Comparison of ENCODE assay signal across 8 cellular contexts in the genomic region with DNA sequence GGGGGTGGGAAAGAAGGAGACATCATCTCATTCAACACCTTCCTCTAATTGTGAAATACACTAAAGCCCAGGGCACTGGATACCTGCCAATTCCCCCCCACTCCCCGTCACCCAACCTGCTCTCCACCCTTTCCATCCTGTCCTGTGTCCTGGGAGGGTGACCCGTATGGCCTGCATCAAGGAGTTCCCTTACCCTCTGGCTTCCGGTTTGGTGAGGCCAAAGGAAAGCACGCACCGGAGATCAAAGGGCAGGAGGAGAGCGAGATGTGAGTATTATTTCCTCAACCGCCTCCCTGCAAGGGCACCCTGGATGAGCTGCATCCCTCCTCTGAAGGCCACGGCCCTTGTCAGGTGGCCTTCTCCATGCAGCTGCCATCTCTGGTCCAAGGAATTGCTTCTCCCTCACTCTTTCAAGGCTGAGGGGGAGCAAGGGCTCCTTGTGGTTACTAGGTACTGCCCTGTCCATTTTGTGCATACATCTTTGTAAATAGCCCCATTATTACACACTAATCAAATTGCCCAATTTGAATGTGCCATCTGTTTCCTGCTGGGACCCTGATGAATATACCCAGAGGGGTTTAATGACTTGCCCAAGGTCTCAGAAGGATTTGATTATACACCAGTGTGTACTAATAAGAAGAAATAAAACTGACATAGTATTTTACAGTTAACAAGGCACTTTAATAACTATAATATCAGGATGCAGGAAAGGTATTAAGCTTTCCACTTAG.
DNase-seq lines count a peak whose midpoint lies in the region; ATAC-seq and TF ChIP-seq lines count a peak whose summit lies in the region.

No MANE protein-coding gene starts in this region.

- WGBS in lung, 2 donors, result 34 to 53% methylated on average over 8 of the region's 8 CpGs

- H3K27ac Mint-ChIP-seq in activated CD4-positive, alpha-beta T cell treated with anti-CD3 and anti-CD28 coated beads, Interleukin-2, amount 10 ng/mL, durations not matched to agents 7 days and 5 days, result peak overlapping the region; percentile 22

- no peaks in the 10 kb centered on the region for H3K36me3 ChIP-seq in cardiac muscle cell
- H3K36me3 ChIP-seq in lung (ENCODE audit: control insufficient read depth in 2 of 2, insufficient read depth in 2 of 2, low read length in 2 of 2), result no peaks in the 10 kb centered on the region
- no peaks in the 10 kb centered on the region for H3K36me3 ChIP-seq in upper lobe of right lung

- POLR2A ChIA-PET in activated CD4-positive, alpha-beta T cell treated with anti-CD3 and anti-CD28 coated beads, Interleukin-2, amount 10 ng/mL, durations not matched to agents 7 days and 5 days (lab: Charles Lee), result no interaction called here

- intact Hi-C loops in Right ventricle myocardium inferior (cut with DNase I), result no loop called here
- intact Hi-C loops in upper lobe of right lung (cut with DNase I), result no loop called here

- no peak for DNase-seq in cardiac muscle cell (ENCODE audit: low read depth in 1 of 2, low spot score in 1 of 2)
- no peak for DNase-seq in Right ventricle myocardium inferior (ENCODE audit: missing footprints)
- DNase-seq in activated CD4-positive, alpha-beta T cell treated with anti-CD3 and anti-CD28 coated beads, Interleukin-2, amount 10 ng/mL, durations not matched to agents 7 days and 5 days, result peak; percentile 39
- peak; percentile 39 for DNase-seq in lung (ENCODE audit: low spot score)
- no peak for DNase-seq in upper lobe of right lung
- no peak for DNase-seq in NCI-H345 (lab: John Stamatoyannopoulos, UW)

- H3K4me3 ChIP-seq in cardiac muscle cell, result no peak overlapping the region
- no peak overlapping the region for H3K4me3 ChIP-seq in lung
- no peak overlapping the region for H3K4me3 ChIP-seq in upper lobe of right lung

- H3K4me3 Mint-ChIP-seq in activated CD4-positive, alpha-beta T cell treated with anti-CD3 and anti-CD28 coated beads, Interleukin-2, amount 10 ng/mL, durations not matched to agents 7 days and 5 days, result no peak overlapping the region

- H3K27ac ChIP-seq in cardiac muscle cell (peak overlapping the region; percentile 11), lung (ENCODE audit: low read depth in 1 of 2, low read length in 1 of 2) (peak overlapping the region in 1 of 2 donors; percentile 74), upper lobe of right lung (peak overlapping the region; percentile 87)

- CTCF ChIA-PET in activated CD4-positive, alpha-beta T cell treated with anti-CD3 and anti-CD28 coated beads, Interleukin-2, amount 10 ng/mL, durations not matched to agents 7 days and 5 days (lab: Charles Lee), result interaction anchor here (1.1 to 2.3 kb wide), 2 partner anchors 8 to 9 kb away, joined by 3 to 11 read pairs; no protein-coding TSS in a partner anchor

- no peaks in the 10 kb centered on the region for H3K27me3 Mint-ChIP-seq in activated CD4-positive, alpha-beta T cell treated with anti-CD3 and anti-CD28 coated beads, Interleukin-2, amount 10 ng/mL, durations not matched to agents 7 days and 5 days

- no peaks in the 10 kb centered on the region for H3K9me3 ChIP-seq in cardiac muscle cell (ENCODE audit: low read depth)
- no peaks in the 10 kb centered on the region for H3K9me3 ChIP-seq in lung (ENCODE audit: control insufficient read depth in 2 of 2, insufficient read depth in 1 of 2, low read length in 1 of 2)
- H3K9me3 ChIP-seq in upper lobe of right lung, result no peaks in the 10 kb centered on the region

- H3K27me3 ChIP-seq in cardiac muscle cell (no peaks in the 10 kb centered on the region), lung (ENCODE audit: control insufficient read depth, insufficient read depth) (no peaks in the 10 kb centered on the region), upper lobe of right lung (no peaks in the 10 kb centered on the region)

- peaks cover 58% of the 10 kb centered on the region for H3K4me1 Mint-ChIP-seq in activated CD4-positive, alpha-beta T cell treated with anti-CD3 and anti-CD28 coated beads, Interleukin-2, amount 10 ng/mL, durations not matched to agents 7 days and 5 days

- TF ChIP-seq CTCF in cardiac muscle cell (IDR thresholded peaks at IDR 0.05; ENCODE audit: low read depth, low read length) (no peak), lung (IDR thresholded peaks at IDR 0.05; ENCODE audit: control extremely low read depth, extremely low read depth) (no peak), upper lobe of right lung (IDR thresholded peaks at IDR 0.05) (no peak)

- H3K9me3 Mint-ChIP-seq in activated CD4-positive, alpha-beta T cell treated with anti-CD3 and anti-CD28 coated beads, Interleukin-2, amount 10 ng/mL, durations not matched to agents 7 days and 5 days, result no peaks in the 10 kb centered on the region

- H3K4me1 ChIP-seq in cardiac muscle cell (ENCODE audit: low read depth) (peaks cover 13% of the 10 kb centered on the region), lung (ENCODE audit: control insufficient read depth in 2 of 2, insufficient read depth in 2 of 2, low read length in 2 of 2) (peaks cover 0 to 11% of the 10 kb centered on the region in 2 donors), upper lobe of right lung (peaks cover 47% of the 10 kb centered on the region)

- no peak for ATAC-seq in Right ventricle myocardium inferior
- ATAC-seq in lung (ENCODE audit: insufficient read depth, low FRiP score), result no peak
- no peak for ATAC-seq in upper lobe of right lung
- ATAC-seq in GM18511 (IDR thresholded peaks at IDR 0.05; ENCODE audit: unreplicated experiment), result no peak
- no peak for ATAC-seq in HG03159 (IDR thresholded peaks at IDR 0.05; ENCODE audit: unreplicated experiment)

- peaks cover 4% of the 10 kb centered on the region for H3K36me3 Mint-ChIP-seq in activated CD4-positive, alpha-beta T cell treated with anti-CD3 and anti-CD28 coated beads, Interleukin-2, amount 10 ng/mL, durations not matched to agents 7 days and 5 days (ENCODE audit: low read depth)

Comparison
In these comparisons a context has a peak if more than half of its experiments do, and no peak if none do; other contexts are left out.
1. DNase-seq: peak in activated CD4-positive, alpha-beta T cell treated with anti-CD3 and anti-CD28 coated beads, Interleukin-2, amount 10 ng/mL, durations not matched to agents 7 days and 5 days (single experiment) and lung (single experiment); none in cardiac muscle cell (0 of 2), Right ventricle myocardium inferior (single experiment), upper lobe of right lung (single experiment) and NCI-H345 (single experiment).